ENCODE assay signal across 1 cellular context in the genomic region with DNA sequence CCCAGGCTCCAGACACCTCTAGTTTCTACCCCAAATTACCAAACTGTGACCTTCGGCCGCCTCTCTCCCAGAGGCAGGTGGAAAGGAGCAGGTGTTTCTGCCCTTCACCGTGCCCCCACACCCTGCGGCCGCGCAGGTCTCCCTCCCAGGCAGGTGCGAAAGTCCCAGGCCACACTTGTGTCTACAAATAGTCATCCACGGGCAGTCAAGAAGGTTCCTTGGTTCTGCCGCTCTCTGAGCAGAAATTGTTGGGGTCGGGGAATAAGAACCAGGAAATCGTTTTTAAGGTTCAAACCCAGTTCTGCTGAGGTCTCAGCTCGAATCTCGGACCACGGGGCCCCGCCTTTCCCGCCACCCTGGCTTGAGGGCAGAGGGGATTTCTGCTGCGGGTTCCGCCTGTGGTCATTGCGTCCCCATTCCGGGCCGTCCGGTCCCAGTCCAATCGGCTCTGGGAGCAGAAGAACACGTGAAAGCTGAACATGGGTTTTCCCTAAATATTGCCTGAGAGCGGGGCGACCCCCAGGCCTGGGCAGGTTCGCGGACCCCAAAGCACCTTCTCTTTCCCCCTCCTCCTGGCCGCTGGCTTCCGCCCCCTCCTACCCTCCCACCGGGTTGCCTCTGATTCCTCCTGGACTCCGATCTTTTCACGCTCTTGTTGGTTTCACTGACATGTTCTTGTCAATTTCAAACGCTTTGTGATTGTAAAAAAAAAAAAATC.
TF ChIP-seq lines count a peak whose summit lies in the region.

No MANE protein-coding gene starts in this region.

TF ChIP-seq in liver, 16 proteins besides CTCF, POLR2A, EP300 and RAD21 (continued from another document):
- TF ChIP-seq, protein P1, sequence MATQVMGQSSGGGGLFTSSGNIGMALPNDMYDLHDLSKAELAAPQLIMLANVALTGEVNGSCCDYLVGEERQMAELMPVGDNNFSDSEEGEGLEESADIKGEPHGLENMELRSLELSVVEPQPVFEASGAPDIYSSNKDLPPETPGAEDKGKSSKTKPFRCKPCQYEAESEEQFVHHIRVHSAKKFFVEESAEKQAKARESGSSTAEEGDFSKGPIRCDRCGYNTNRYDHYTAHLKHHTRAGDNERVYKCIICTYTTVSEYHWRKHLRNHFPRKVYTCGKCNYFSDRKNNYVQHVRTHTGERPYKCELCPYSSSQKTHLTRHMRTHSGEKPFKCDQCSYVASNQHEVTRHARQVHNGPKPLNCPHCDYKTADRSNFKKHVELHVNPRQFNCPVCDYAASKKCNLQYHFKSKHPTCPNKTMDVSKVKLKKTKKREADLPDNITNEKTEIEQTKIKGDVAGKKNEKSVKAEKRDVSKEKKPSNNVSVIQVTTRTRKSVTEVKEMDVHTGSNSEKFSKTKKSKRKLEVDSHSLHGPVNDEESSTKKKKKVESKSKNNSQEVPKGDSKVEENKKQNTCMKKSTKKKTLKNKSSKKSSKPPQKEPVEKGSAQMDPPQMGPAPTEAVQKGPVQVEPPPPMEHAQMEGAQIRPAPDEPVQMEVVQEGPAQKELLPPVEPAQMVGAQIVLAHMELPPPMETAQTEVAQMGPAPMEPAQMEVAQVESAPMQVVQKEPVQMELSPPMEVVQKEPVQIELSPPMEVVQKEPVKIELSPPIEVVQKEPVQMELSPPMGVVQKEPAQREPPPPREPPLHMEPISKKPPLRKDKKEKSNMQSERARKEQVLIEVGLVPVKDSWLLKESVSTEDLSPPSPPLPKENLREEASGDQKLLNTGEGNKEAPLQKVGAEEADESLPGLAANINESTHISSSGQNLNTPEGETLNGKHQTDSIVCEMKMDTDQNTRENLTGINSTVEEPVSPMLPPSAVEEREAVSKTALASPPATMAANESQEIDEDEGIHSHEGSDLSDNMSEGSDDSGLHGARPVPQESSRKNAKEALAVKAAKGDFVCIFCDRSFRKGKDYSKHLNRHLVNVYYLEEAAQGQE (IDR thresholded peaks at IDR 0.05), result no peak
- TF ChIP-seq FOXA2 (IDR thresholded peaks at IDR 0.05), result no peak
- no peak for TF ChIP-seq GABPA (IDR thresholded peaks at IDR 0.05 in 1 of 2, conservative IDR thresholded peaks at IDR 0.05 in 1 of 2)
- no peak for TF ChIP-seq FOXA1 (IDR thresholded peaks at IDR 0.05)
- TF ChIP-seq, protein P2, sequence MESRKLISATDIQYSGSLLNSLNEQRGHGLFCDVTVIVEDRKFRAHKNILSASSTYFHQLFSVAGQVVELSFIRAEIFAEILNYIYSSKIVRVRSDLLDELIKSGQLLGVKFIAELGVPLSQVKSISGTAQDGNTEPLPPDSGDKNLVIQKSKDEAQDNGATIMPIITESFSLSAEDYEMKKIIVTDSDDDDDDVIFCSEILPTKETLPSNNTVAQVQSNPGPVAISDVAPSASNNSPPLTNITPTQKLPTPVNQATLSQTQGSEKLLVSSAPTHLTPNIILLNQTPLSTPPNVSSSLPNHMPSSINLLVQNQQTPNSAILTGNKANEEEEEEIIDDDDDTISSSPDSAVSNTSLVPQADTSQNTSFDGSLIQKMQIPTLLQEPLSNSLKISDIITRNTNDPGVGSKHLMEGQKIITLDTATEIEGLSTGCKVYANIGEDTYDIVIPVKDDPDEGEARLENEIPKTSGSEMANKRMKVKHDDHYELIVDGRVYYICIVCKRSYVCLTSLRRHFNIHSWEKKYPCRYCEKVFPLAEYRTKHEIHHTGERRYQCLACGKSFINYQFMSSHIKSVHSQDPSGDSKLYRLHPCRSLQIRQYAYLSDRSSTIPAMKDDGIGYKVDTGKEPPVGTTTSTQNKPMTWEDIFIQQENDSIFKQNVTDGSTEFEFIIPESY (IDR thresholded peaks at IDR 0.05), result no peak
- no peak for TF ChIP-seq TAF1 (conservative IDR thresholded peaks at IDR 0.05)
- TF ChIP-seq HNF4G (IDR thresholded peaks at IDR 0.05), result no peak
- no peak for TF ChIP-seq EGR1 (IDR thresholded peaks at IDR 0.05; ENCODE audit: low read depth in 2 of 2)
